In the genomic region with DNA sequence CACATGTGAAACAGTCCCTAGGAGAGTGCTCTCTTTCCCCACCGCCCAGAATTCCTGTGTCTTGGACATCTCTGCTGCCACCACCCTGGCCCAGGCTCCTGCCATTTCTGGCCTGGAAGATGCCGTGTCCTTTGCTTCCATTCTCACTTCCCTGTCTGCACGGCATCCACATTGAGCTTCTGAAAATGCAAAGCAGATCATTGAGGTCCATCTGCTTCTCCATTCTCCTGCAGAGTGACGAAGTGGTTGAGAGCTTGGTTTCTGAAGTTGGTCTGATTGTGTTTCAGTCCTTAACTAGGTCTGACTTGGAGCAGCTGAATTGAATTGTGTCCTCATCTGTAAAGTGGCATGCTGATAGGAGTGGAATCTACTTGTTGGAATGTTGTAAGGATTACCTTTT, we compare ENCODE assay signal across 10 cellular contexts.
A peak's percentile ranks its signal among the peaks of the same experiment; 100 is the strongest.
DNase-seq lines count a peak whose midpoint lies in the region; ATAC-seq and TF ChIP-seq lines count a peak whose summit lies in the region.
"Had no signal": no experiment of that assay in that cellular context is flagged by ENCODE, and none has a peak within 500 bp of the region (broad histone marks: within the 10 kb centered on the region; RNA-seq: fewer than 3 reads in every experiment).

No MANE protein-coding gene starts in this region.

- peaks cover 11 to 75% (median 58%) of the 10 kb centered on the region in 12 donors for H3K4me1 ChIP-seq in heart left ventricle

- peak overlapping the region in 1 of 12 donors; percentile 34 for H3K27ac ChIP-seq in heart left ventricle

- H3K4me1 Mint-ChIP-seq in mesothelial cell of epicardium, result peaks cover 2% of the 10 kb centered on the region

- H3K36me3 ChIP-seq in heart left ventricle, result no peaks in the 10 kb centered on the region

- intact Hi-C loops in left ventricle myocardium superior (cut with micrococcal nuclease) (no loop called here), heart left ventricle (cut with DNase I) (no loop called here)

- ATAC-seq in left ventricle myocardium superior (peak; percentile 21), heart left ventricle (no peak), HG02610 (IDR thresholded peaks at IDR 0.05; ENCODE audit: unreplicated experiment) (peak; percentile 66), HG03521 (IDR thresholded peaks at IDR 0.05; ENCODE audit: unreplicated experiment) (peak; percentile 79), omental fat pad (ENCODE audit: low FRiP score) (no peak)

- H3K27me3 Mint-ChIP-seq in mesothelial cell of epicardium (ENCODE audit: low read depth), result no peaks in the 10 kb centered on the region

- H3K27me3 ChIP-seq in heart left ventricle, result no peaks in the 10 kb centered on the region

- no peak overlapping the region for H3K4me3 ChIP-seq in heart left ventricle

- H3K27ac Mint-ChIP-seq in mesothelial cell of epicardium, result no peak overlapping the region

- no peak overlapping the region for H3K4me3 Mint-ChIP-seq in mesothelial cell of epicardium

- no peaks in the 10 kb centered on the region for H3K9me3 ChIP-seq in heart left ventricle

- DNase-seq in left ventricle myocardium superior (no peak), heart left ventricle (no peak), mesothelial cell of epicardium (ENCODE audit: low spot score in 2 of 2, unreplicated experiment in 2 of 2) (no peak), KG1 (lab: John Stamatoyannopoulos, UW) (no peak), AG20443 (ENCODE audit: low spot score) (no peak), omental fat pad (ENCODE audit: low spot score) (no peak)
- DNase-seq: Kasumi-1, left cardiac atrium had no signal

- WGBS in heart left ventricle, 4 donors, result 43 to 65% (median 58%) methylated on average over 4 of the region's 4 CpGs

- peaks cover 4% of the 10 kb centered on the region for H3K9me3 Mint-ChIP-seq in mesothelial cell of epicardium

- H3K36me3 Mint-ChIP-seq in mesothelial cell of epicardium, result peaks cover 2% of the 10 kb centered on the region

- no peak for TF ChIP-seq POLR2A in heart left ventricle (IDR thresholded peaks at IDR 0.05)

- TF ChIP-seq CTCF in heart left ventricle (IDR thresholded peaks at IDR 0.05), result no peak
- TF ChIP-seq CTCF in mesothelial cell of epicardium (IDR thresholded peaks at IDR 0.05; ENCODE audit: unreplicated experiment), result no peak
- TF ChIP-seq CTCF in omental fat pad (IDR thresholded peaks at IDR 0.05), result no peak

Comparison
In these comparisons a context has a peak if more than half of its experiments do, and no peak if none do; other contexts are left out.
1. ATAC-seq: peak in left ventricle myocardium superior (single experiment), HG02610 (single experiment) and HG03521 (single experiment); none in heart left ventricle (0 of 4) and omental fat pad (single experiment).